ENCODE assay signal across 23 cellular contexts in the genomic region with DNA sequence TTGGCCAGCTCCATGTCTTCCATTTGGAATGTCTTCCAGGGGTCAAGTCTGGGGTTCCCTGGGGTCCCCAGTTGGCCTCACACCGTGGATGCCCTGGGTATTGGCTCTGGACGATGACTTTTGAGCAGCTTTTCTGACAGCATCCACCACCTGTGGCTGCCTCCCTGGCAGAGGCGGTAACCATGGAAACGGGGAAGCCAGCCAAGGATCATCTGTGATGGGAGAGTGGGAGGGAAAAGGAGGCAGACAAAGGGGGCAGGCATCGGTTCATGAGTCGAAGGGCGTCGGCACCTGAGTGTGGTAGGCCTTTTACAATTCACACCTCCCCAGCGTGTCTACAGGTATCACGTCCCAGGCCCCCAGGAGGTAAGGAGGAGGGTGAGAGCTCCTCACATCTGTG.
DNase-seq lines count a peak whose midpoint lies in the region; TF ChIP-seq lines count a peak whose summit lies in the region.
"Had no signal": no experiment of that assay in that cellular context is flagged by ENCODE, and none has a peak within 500 bp of the region (broad histone marks: within the 10 kb centered on the region; RNA-seq: fewer than 3 reads in every experiment).

No MANE protein-coding gene starts in this region.

- no TSS peak for BruUV-seq in Caco-2 (replicated peaks; lab: Mats Ljungman, UMichigan)

- intact Hi-C loops in Caco-2 (cut with micrococcal nuclease; ENCODE audit: unreplicated experiment) (no loop called here), lower leg skin (cut with DNase I; ENCODE audit: low total_unique reads) (no loop called here)

- CTCF ChIA-PET in Caco-2 (lab: Charles Lee) = no interaction called here
- CTCF ChIA-PET in activated naive CD4-positive, alpha-beta T cell treated with anti-CD3 and anti-CD28 coated beads, Interleukin-2, amount 10 ng/mL, durations not matched to agents 7 days and 5 days (lab: Charles Lee) = no interaction called here

- H3K27ac Mint-ChIP-seq in Caco-2 (ENCODE audit: unreplicated experiment) = no peak overlapping the region
- no peak overlapping the region for H3K27ac Mint-ChIP-seq in activated naive CD4-positive, alpha-beta T cell treated with anti-CD3 and anti-CD28 coated beads, Interleukin-2, amount 10 ng/mL, durations not matched to agents 7 days and 5 days
- H3K27ac Mint-ChIP-seq: CD4-positive, CD25-positive, alpha-beta regulatory T cell; naive B cell had no signal

- H3K36me3 ChIP-seq in Caco-2 (ENCODE audit: control insufficient read depth, insufficient read depth, low read length) = no peaks in the 10 kb centered on the region
- H3K36me3 ChIP-seq: esophagus squamous epithelium, gastroesophageal sphincter had no signal

- no peak overlapping the region for H3K4me3 Mint-ChIP-seq in Caco-2 (ENCODE audit: unreplicated experiment)
- no peak overlapping the region for H3K4me3 Mint-ChIP-seq in activated naive CD4-positive, alpha-beta T cell treated with anti-CD3 and anti-CD28 coated beads, Interleukin-2, amount 10 ng/mL, durations not matched to agents 7 days and 5 days
- H3K4me3 Mint-ChIP-seq: brain; CD4-positive, CD25-positive, alpha-beta regulatory T cell had no signal

- H3K4me1 ChIP-seq in Caco-2 = no peaks in the 10 kb centered on the region
- H3K4me1 ChIP-seq: esophagus squamous epithelium, gastroesophageal sphincter had no signal

- DNase-seq in COLO668 (lab: John Stamatoyannopoulos, UW; ENCODE audit: unreplicated experiment) = peak; percentile 0
- peak; percentile 47 for DNase-seq in NCI-H1092 treated with DMSO at 0.1 percent for 48 hours (lab: John Stamatoyannopoulos, UW)
- peak; percentile 49 for DNase-seq in NCI-H748 treated with DMSO at 0.1 percent for 48 hours (lab: John Stamatoyannopoulos, UW)
- peak; percentile 70 for DNase-seq in left kidney (ENCODE audit: low read depth, low spot score)
- DNase-seq in Caco-2 = no peak
- no peak for DNase-seq in lower leg skin (ENCODE audit: low spot score in 2 of 2)
- no peak for DNase-seq in NCI-H1436 (lab: John Stamatoyannopoulos, UW)
- no peak for DNase-seq in activated naive CD4-positive, alpha-beta T cell treated with anti-CD3 and anti-CD28 coated beads, Interleukin-2, amount 10 ng/mL, durations not matched to agents 7 days and 5 days
- DNase-seq: activated CD4-positive, alpha-beta T cell treated with anti-CD3 and anti-CD28 coated beads, Interleukin-2, amount 50 U/mL, for 1 hour; CD4-positive, CD25-positive, alpha-beta regulatory T cell; DMS79; esophagus squamous epithelium; KG1; mesenchymal stem cell; MV-4-11; naive B cell; NCI-H226; Right ventricle myocardium superior; stimulated activated CD4-positive, alpha-beta T cell treated with anti-CD3 and anti-CD28 coated beads, Interleukin-2, amount 100 ng/mL, for 24 hours; stimulated activated naive CD4-positive, alpha-beta T cell treated with Interleukin-2 at 50 U/mL for 16 hours; SW 1271 had no signal

- H3K4me1 Mint-ChIP-seq in Caco-2 (ENCODE audit: low read depth, unreplicated experiment) = no peaks in the 10 kb centered on the region
- no peaks in the 10 kb centered on the region for H3K4me1 Mint-ChIP-seq in activated naive CD4-positive, alpha-beta T cell treated with anti-CD3 and anti-CD28 coated beads, Interleukin-2, amount 10 ng/mL, durations not matched to agents 7 days and 5 days

- no peaks in the 10 kb centered on the region for H3K27me3 Mint-ChIP-seq in Caco-2 (ENCODE audit: insufficient read depth, unreplicated experiment)
- H3K27me3 Mint-ChIP-seq in activated naive CD4-positive, alpha-beta T cell treated with anti-CD3 and anti-CD28 coated beads, Interleukin-2, amount 10 ng/mL, durations not matched to agents 7 days and 5 days = no peaks in the 10 kb centered on the region
- H3K27me3 Mint-ChIP-seq: CD4-positive, CD25-positive, alpha-beta regulatory T cell had no signal

- H3K9me3 Mint-ChIP-seq in Caco-2 (ENCODE audit: unreplicated experiment) = peaks cover 25% of the 10 kb centered on the region
- peaks cover 50% of the 10 kb centered on the region for H3K9me3 Mint-ChIP-seq in activated naive CD4-positive, alpha-beta T cell treated with anti-CD3 and anti-CD28 coated beads, Interleukin-2, amount 10 ng/mL, durations not matched to agents 7 days and 5 days

- POLR2A ChIA-PET in Caco-2 (lab: Charles Lee) = no interaction called here

- peaks cover 19% of the 10 kb centered on the region for H3K9me3 ChIP-seq in Caco-2

- TF ChIP-seq POLR2A in lower leg skin (IDR thresholded peaks at IDR 0.05) = no peak

- WGBS in lower leg skin, 2 donors = 62 to 73% methylated on average over 10 of the region's 10 CpGs

- peaks cover 12% of the 10 kb centered on the region for H3K36me3 Mint-ChIP-seq in Caco-2 (ENCODE audit: insufficient read depth, unreplicated experiment)
- H3K36me3 Mint-ChIP-seq in activated naive CD4-positive, alpha-beta T cell treated with anti-CD3 and anti-CD28 coated beads, Interleukin-2, amount 10 ng/mL, durations not matched to agents 7 days and 5 days = peaks cover 2% of the 10 kb centered on the region
- H3K36me3 Mint-ChIP-seq: brain had no signal

- H3K4me3 ChIP-seq in Caco-2 (ENCODE audit: low read depth, low read length) (no peak overlapping the region), lower leg skin (ENCODE audit: low read depth, poor library complexity, severe bottlenecking) (no peak overlapping the region)
- H3K4me3 ChIP-seq: esophagus squamous epithelium, gastroesophageal sphincter had no signal

- no peaks in the 10 kb centered on the region for H3K27me3 ChIP-seq in Caco-2 (replicated peaks; ENCODE audit: control insufficient read depth, insufficient read depth, low read length)
- H3K27me3 ChIP-seq: esophagus squamous epithelium, gastroesophageal sphincter had no signal

- TF ChIP-seq CTCF in Caco-2 (IDR thresholded peaks at IDR 0.05; ENCODE audit: insufficient read depth in 1 of 2, low read depth in 1 of 2, low read length in 1 of 2, severe bottlenecking in 1 of 2, unreplicated experiment in 1 of 2) (no peak), lower leg skin (IDR thresholded peaks at IDR 0.05) (no peak)

Comparison
In these comparisons a context has a peak if more than half of its experiments do, and no peak if none do; other contexts are left out.
1. DNase-seq: peak in COLO668 (single experiment), NCI-H1092 treated with DMSO at 0.1 percent for 48 hours (single experiment), NCI-H748 treated with DMSO at 0.1 percent for 48 hours (single experiment) and left kidney (single experiment); none in Caco-2 (0 of 2), lower leg skin (0 of 2), NCI-H1436 (single experiment) and activated naive CD4-positive, alpha-beta T cell treated with anti-CD3 and anti-CD28 coated beads, Interleukin-2, amount 10 ng/mL, durations not matched to agents 7 days and 5 days (single experiment).